In genomic region chr18:46712406-46712805, GRCh38 we compare ENCODE assay signal across 14 cellular contexts. TPM values are rescaled to one million over a fixed set of nuclear protein-coding genes. Genes with fewer than 3 reads are reported as not detected.
DNase-seq lines count a peak whose midpoint lies in the region; ATAC-seq and TF ChIP-seq lines count a peak whose summit lies in the region.
"Had no signal": no experiment of that assay in that cellular context is flagged by ENCODE, and none has a peak within 500 bp of the region (broad histone marks: within the 10 kb centered on the region; RNA-seq: fewer than 3 reads in every experiment).

No MANE protein-coding gene starts in this region.

- peaks cover 1 to 9% (median 4%) of the 10 kb centered on the region in 3 donors for H3K27me3 Mint-ChIP-seq in CD14-positive monocyte (ENCODE audit: low read depth in 3 of 3)
- H3K27me3 Mint-ChIP-seq: activated naive CD8-positive, alpha-beta T cell had no signal

- intact Hi-C loops in left lung (cut with DNase I) (no loop called here), CD14-positive monocyte (cut with micrococcal nuclease) (no loop called here)

- no peak overlapping the region for H3K4me3 Mint-ChIP-seq in CD14-positive monocyte
- H3K4me3 Mint-ChIP-seq: activated naive CD8-positive, alpha-beta T cell; CD4-positive, alpha-beta T cell; GM23338 had no signal

- no peaks in the 10 kb centered on the region for H3K4me1 Mint-ChIP-seq in CD14-positive monocyte

- H3K4me1 ChIP-seq in left lung, result no peaks in the 10 kb centered on the region

- H3K27ac Mint-ChIP-seq in CD14-positive monocyte, result no peak overlapping the region
- H3K27ac Mint-ChIP-seq: activated naive CD8-positive, alpha-beta T cell; CD4-positive, alpha-beta T cell; GM23338 had no signal

- TF ChIP-seq CTCF in AG09319 (IDR thresholded peaks at IDR 0.05; ENCODE audit: low read depth, low read length) (no peak), HFF-Myc (IDR thresholded peaks at IDR 0.05; ENCODE audit: low read depth, low read length, missing control alignments) (no peak), left lung (IDR thresholded peaks at IDR 0.05) (no peak), GM10248 (IDR thresholded peaks at IDR 0.05; ENCODE audit: control extremely low read depth, extremely low read depth, low read depth, missing control alignments) (no peak), CD14-positive monocyte (IDR thresholded peaks at IDR 0.05) (no peak)

- H3K36me3 Mint-ChIP-seq in CD14-positive monocyte, result no peaks in the 10 kb centered on the region
- H3K36me3 Mint-ChIP-seq: activated naive CD8-positive, alpha-beta T cell had no signal

- H3K4me3 ChIP-seq in HFF-Myc (replicated peaks; ENCODE audit: low read depth, low read length) (no peak overlapping the region), left lung (no peak overlapping the region)
- H3K4me3 ChIP-seq: GM23338, mucosa of descending colon had no signal

- no peaks in the 10 kb centered on the region for H3K27me3 ChIP-seq in left lung

- ATAC-seq in left lung (peak; percentile 32), HG03342 (IDR thresholded peaks at IDR 0.05; ENCODE audit: unreplicated experiment) (no peak), GM21360 (IDR thresholded peaks at IDR 0.05; ENCODE audit: unreplicated experiment) (no peak)
- ATAC-seq: mucosa of descending colon had no signal

- no peak overlapping the region for H3K27ac ChIP-seq in left lung

- POLR2A ChIA-PET in GM10248 (lab: Yijun Ruan, JAX), result no interaction called here

- peaks cover 0 to 3% (median 0%) of the 10 kb centered on the region in 7 donors for H3K9me3 Mint-ChIP-seq in CD14-positive monocyte
- H3K9me3 Mint-ChIP-seq: CD4-positive, alpha-beta T cell; GM23338 had no signal

- no peaks in the 10 kb centered on the region for H3K36me3 ChIP-seq in left lung

- H3K9me3 ChIP-seq in left lung, result no peaks in the 10 kb centered on the region
- H3K9me3 ChIP-seq: mucosa of descending colon had no signal

- DNase-seq in AG09319 (ENCODE audit: extremely low read depth, low read depth) (peak; percentile 31), HFF-Myc (ENCODE audit: extremely low read depth, low read depth) (peak; percentile 12), astrocyte of the hippocampus (ENCODE audit: low read depth, low spot score) (peak; percentile 88), left lung (no peak), GM10248 (ENCODE audit: extremely low spot score) (no peak), CD14-positive monocyte (ENCODE audit: low spot score) (no peak)
- DNase-seq: activated CD8-positive, alpha-beta memory T cell treated with anti-CD3 and anti-CD28 coated beads for 24 hours; CD4-positive, alpha-beta T cell; NCI-H1694 had no signal

- CTCF ChIA-PET in GM10248 (lab: Yijun Ruan, JAX), result no interaction called here

RNA-seq across cellular contexts. Expression of gene ST8SIA5, which starts 44.4 kb away (rescaled TPM):
- under 1 TPM; 0.23 to 0.31 TPM for total RNA-seq in left lung
- not detected for polyA plus RNA-seq in CD14-positive monocyte

RNA-seq across cellular contexts. Expression of gene LOXHD1, which starts 55.4 kb away (rescaled TPM):
- total RNA-seq in left lung, result under 1 TPM; 0.52 to 0.76 TPM
- polyA plus RNA-seq in CD14-positive monocyte, result under 1 TPM; 0.33 to 0.61 TPM
- total RNA-seq: CD4-positive, alpha-beta T cell had no signal
- polyA plus RNA-seq: GM23338 had no signal

Comparison
In these comparisons a context has a peak if more than half of its experiments do, and no peak if none do; other contexts are left out.
1. DNase-seq: peak in AG09319 (single experiment), HFF-Myc (single experiment) and astrocyte of the hippocampus (single experiment); none in left lung (0 of 2), GM10248 (single experiment) and CD14-positive monocyte (single experiment).